ENCODE assay signal across 2 cellular contexts in the genomic region with DNA sequence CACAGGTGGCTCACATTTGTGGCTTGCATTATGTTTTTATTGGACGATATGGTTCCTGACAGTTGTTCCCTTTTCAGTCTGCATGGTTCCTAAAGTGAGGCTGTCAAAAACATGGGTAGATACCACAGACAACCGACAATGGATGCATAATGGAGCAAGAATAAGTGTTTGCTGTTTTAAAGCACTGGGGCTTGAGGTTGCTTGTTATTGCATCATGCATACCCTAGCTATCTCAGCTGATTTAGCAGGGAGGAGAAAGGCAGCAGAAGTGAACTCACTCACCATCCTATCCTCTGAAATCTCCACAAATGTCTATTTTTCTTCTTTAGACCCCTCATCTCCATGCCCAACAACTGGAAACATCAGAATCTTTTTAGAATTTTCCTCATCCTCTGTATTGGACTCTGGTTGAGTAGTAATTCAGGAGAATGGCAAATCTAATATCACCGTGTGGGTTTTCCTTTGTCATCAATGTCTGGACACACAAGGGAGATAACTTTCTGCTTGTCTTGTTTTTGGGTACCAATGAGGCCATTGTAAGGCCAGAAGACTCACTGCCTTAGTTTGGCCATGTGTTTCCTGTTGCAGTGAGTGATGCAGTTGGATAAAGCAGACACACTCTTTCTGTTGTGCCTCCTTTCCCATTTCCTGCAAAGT.
A peak's percentile ranks its signal among the peaks of the same experiment; 100 is the strongest.
TF ChIP-seq lines count a peak whose summit lies in the region.

No MANE protein-coding gene starts in this region.

TF ChIP-seq in HCT116, 20 proteins besides CTCF, POLR2A, EP300 and RAD21:
- TF ChIP-seq CEBPB (IDR thresholded peaks at IDR 0.05; ENCODE audit: low read depth) = peak; percentile 86
- TF ChIP-seq, protein P1, sequence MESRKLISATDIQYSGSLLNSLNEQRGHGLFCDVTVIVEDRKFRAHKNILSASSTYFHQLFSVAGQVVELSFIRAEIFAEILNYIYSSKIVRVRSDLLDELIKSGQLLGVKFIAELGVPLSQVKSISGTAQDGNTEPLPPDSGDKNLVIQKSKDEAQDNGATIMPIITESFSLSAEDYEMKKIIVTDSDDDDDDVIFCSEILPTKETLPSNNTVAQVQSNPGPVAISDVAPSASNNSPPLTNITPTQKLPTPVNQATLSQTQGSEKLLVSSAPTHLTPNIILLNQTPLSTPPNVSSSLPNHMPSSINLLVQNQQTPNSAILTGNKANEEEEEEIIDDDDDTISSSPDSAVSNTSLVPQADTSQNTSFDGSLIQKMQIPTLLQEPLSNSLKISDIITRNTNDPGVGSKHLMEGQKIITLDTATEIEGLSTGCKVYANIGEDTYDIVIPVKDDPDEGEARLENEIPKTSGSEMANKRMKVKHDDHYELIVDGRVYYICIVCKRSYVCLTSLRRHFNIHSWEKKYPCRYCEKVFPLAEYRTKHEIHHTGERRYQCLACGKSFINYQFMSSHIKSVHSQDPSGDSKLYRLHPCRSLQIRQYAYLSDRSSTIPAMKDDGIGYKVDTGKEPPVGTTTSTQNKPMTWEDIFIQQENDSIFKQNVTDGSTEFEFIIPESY (IDR thresholded peaks at IDR 0.05; ENCODE audit: extremely low read depth, insufficient replicate concordance, low read length) = no peak

TF ChIP-seq in H1, 55 proteins besides CTCF, POLR2A, EP300 and RAD21:
- TF ChIP-seq TAF7 (optimal IDR thresholded peaks at IDR 0.05; ENCODE audit: borderline replicate concordance, low read depth, low read length) (no peak), SP1 (IDR thresholded peaks at IDR 0.05; ENCODE audit: low read depth, low read length) (no peak), EGR1 (IDR thresholded peaks at IDR 0.05; ENCODE audit: borderline replicate concordance, low read depth, low read length) (no peak), CEBPB (IDR thresholded peaks at IDR 0.05; ENCODE audit: low read depth, low read length) (peak; percentile 82)
TF ChIP-seq in H1: peak in this region for 1.
